In genomic region chr2:16707014-16707413, GRCh38 we compare ENCODE assay signal across 14 cellular contexts. TPM values are rescaled to one million over a fixed set of nuclear protein-coding genes. Genes with fewer than 3 reads are reported as not detected.
A peak's percentile ranks its signal among the peaks of the same experiment; 100 is the strongest.
DNase-seq lines count a peak whose midpoint lies in the region; ATAC-seq and TF ChIP-seq lines count a peak whose summit lies in the region.
"Had no signal": no experiment of that assay in that cellular context is flagged by ENCODE, and none has a peak within 500 bp of the region (broad histone marks: within the 10 kb centered on the region; RNA-seq: fewer than 3 reads in every experiment).

No MANE protein-coding gene starts in this region.

- H3K9me2 ChIP-seq in Loucy (replicated peaks; ENCODE audit: low read depth, low read length) = no peaks in the 10 kb centered on the region

- no peak overlapping the region for H2BK12ac ChIP-seq in trophoblast cell (ENCODE audit: low read length)

- H3K36me3 ChIP-seq in DND-41 (ENCODE audit: insufficient read depth, low read length) (no peaks in the 10 kb centered on the region), Loucy (ENCODE audit: insufficient read depth, low read length) (no peaks in the 10 kb centered on the region), trophoblast cell (ENCODE audit: control insufficient read depth in 1 of 2, insufficient read depth in 2 of 2, low read length in 2 of 2) (no peaks in the 10 kb centered on the region), lower lobe of right lung (no peaks in the 10 kb centered on the region)

- H3K4ac ChIP-seq in trophoblast cell (ENCODE audit: low read depth, low read length) = no peak overlapping the region

- no peak overlapping the region for H4K91ac ChIP-seq in trophoblast cell (ENCODE audit: low read depth, low read length)

- H2BK120ac ChIP-seq in trophoblast cell (ENCODE audit: insufficient read depth, low read length, poor library complexity) = no peak overlapping the region

- no peak overlapping the region for H3K18ac ChIP-seq in trophoblast cell (ENCODE audit: low read length)

- H3K4me3 ChIP-seq in DND-41 (ENCODE audit: low read depth in 1 of 2, low read length in 2 of 2) (no peak overlapping the region), Loucy (ENCODE audit: low read length, poor library complexity, severe bottlenecking) (no peak overlapping the region), trophoblast cell (ENCODE audit: low read depth, low read length) (no peak overlapping the region), lower lobe of right lung (no peak overlapping the region)
- H3K4me3 ChIP-seq: A549, GM23338 had no signal

- no peak overlapping the region for H4K12ac ChIP-seq in trophoblast cell (ENCODE audit: low read depth, low read length)

- H3K4me1 ChIP-seq in DND-41 (ENCODE audit: insufficient read depth, low read length) (no peaks in the 10 kb centered on the region), Loucy (ENCODE audit: insufficient read depth, low read length, poor library complexity, severe bottlenecking) (peaks cover 5% of the 10 kb centered on the region), trophoblast cell (ENCODE audit: control insufficient read depth in 1 of 2, insufficient read depth in 2 of 2, low read length in 2 of 2) (no peaks in the 10 kb centered on the region), lower lobe of right lung (no peaks in the 10 kb centered on the region)
- H3K4me1 ChIP-seq: A549 had no signal

- H4K8ac ChIP-seq in trophoblast cell (ENCODE audit: low read depth, low read length) = no peak overlapping the region

- no peak overlapping the region for H2BK5ac ChIP-seq in trophoblast cell (ENCODE audit: low read depth, low read length, poor library complexity)

- H3K27ac ChIP-seq in DND-41 (ENCODE audit: low read length) = no peak overlapping the region
- H3K27ac ChIP-seq in trophoblast cell (ENCODE audit: low read depth, low read length) = no peak overlapping the region
- no peak overlapping the region for H3K27ac ChIP-seq in lower lobe of right lung
- H3K27ac ChIP-seq: A549 had no signal

- no peaks in the 10 kb centered on the region for H3F3A ChIP-seq in Loucy (ENCODE audit: low read depth)

- H4K20me1 ChIP-seq in DND-41 (ENCODE audit: insufficient read depth, low read length) = no peaks in the 10 kb centered on the region
- H4K20me1 ChIP-seq in Loucy (ENCODE audit: insufficient read depth, low read length, poor library complexity, severe bottlenecking) = no peaks in the 10 kb centered on the region

- ATAC-seq in DND-41 (ENCODE audit: insufficient read depth, low read depth) (peak; percentile 58), lower lobe of right lung (no peak)
- ATAC-seq in activated CD4-positive, CD25-positive, alpha-beta regulatory T cell treated with anti-CD3 and anti-CD28 coated beads, Interleukin-2, amount 50 U/mL, for 24 hours = no peak
- ATAC-seq: A549, GM23338 had no signal

- H3K9me3 ChIP-seq in DND-41 (ENCODE audit: insufficient read depth, low read length, severe bottlenecking) = no peaks in the 10 kb centered on the region
- no peaks in the 10 kb centered on the region for H3K9me3 ChIP-seq in Loucy (ENCODE audit: insufficient read depth, low read depth, low read length)
- no peaks in the 10 kb centered on the region for H3K9me3 ChIP-seq in trophoblast cell (ENCODE audit: insufficient read depth, low read depth, low read length)
- no peaks in the 10 kb centered on the region for H3K9me3 ChIP-seq in lower lobe of right lung
- H3K9me3 ChIP-seq: A549 had no signal

- no peak overlapping the region for H2AFZ ChIP-seq in DND-41 (ENCODE audit: low read depth, low read length)
- no peak overlapping the region for H2AFZ ChIP-seq in Loucy (ENCODE audit: low read length)
- no peak overlapping the region for H2AFZ ChIP-seq in trophoblast cell (ENCODE audit: insufficient read depth, low read length, poor library complexity)
- H2AFZ ChIP-seq: GM23338 had no signal

- no peak overlapping the region for H3K14ac ChIP-seq in trophoblast cell (ENCODE audit: low read length)

- H3K9ac ChIP-seq in DND-41 (ENCODE audit: low read depth, low read length) = no peak overlapping the region
- H3K9ac ChIP-seq in Loucy (ENCODE audit: low read depth, low read length, poor library complexity, severe bottlenecking) = no peak overlapping the region
- no peak overlapping the region for H3K9ac ChIP-seq in trophoblast cell (ENCODE audit: low read length)

- H3K79me2 ChIP-seq in DND-41 (ENCODE audit: insufficient read depth, low read length) = no peaks in the 10 kb centered on the region
- H3K79me2 ChIP-seq in Loucy (ENCODE audit: insufficient read depth, low read length) = no peaks in the 10 kb centered on the region
- no peaks in the 10 kb centered on the region for H3K79me2 ChIP-seq in trophoblast cell (ENCODE audit: control insufficient read depth, insufficient read depth, low read length, poor library complexity)

- no peak overlapping the region for H3K23ac ChIP-seq in trophoblast cell (ENCODE audit: low read length)

- DNase-seq in DND-41 (peak; percentile 16), SW480 (ENCODE audit: low spot score) (peak; percentile 26), renal cortical epithelial cell (ENCODE audit: low read depth) (peak; percentile 14), trophoblast cell (no peak), DMS53 (lab: John Stamatoyannopoulos, UW) (no peak), lower lobe of right lung (no peak)
- DNase-seq: CD4-positive, CD25-positive, alpha-beta regulatory T cell; H7 had no signal

- TF ChIP-seq CTCF in DND-41 (IDR thresholded peaks at IDR 0.05; ENCODE audit: borderline replicate concordance, extremely low read depth, low read length, poor library complexity, severe bottlenecking) (no peak), Loucy (conservative IDR thresholded peaks at IDR 0.05; ENCODE audit: low read length) (no peak), lower lobe of right lung (IDR thresholded peaks at IDR 0.05) (no peak)

- H3K4me2 ChIP-seq in DND-41 (ENCODE audit: insufficient read depth, low read length) = no peak overlapping the region
- peak overlapping the region; percentile 16 for H3K4me2 ChIP-seq in Loucy (ENCODE audit: low read depth, low read length, poor library complexity, severe bottlenecking)
- no peak overlapping the region for H3K4me2 ChIP-seq in trophoblast cell (ENCODE audit: low read length)
- H3K4me2 ChIP-seq: A549, GM23338 had no signal

- no CpG with 5 or more reads among the region's 4 CpGs for whole genome bisulfite sequencing in trophoblast cell (ENCODE audit: extremely low coverage, insufficient coverage, insufficient read length)

- intact Hi-C loops in lower lobe of right lung (cut with DNase I) = no loop called here

- H2AK5ac ChIP-seq in trophoblast cell (ENCODE audit: low read length) = no peak overlapping the region

- H3K79me1 ChIP-seq in trophoblast cell (ENCODE audit: low read length) = no peaks in the 10 kb centered on the region

- H3K27me3 ChIP-seq in DND-41 (ENCODE audit: insufficient read depth, low read length, poor library complexity) = no peaks in the 10 kb centered on the region
- no peaks in the 10 kb centered on the region for H3K27me3 ChIP-seq in Loucy (ENCODE audit: insufficient read depth, low read length, poor library complexity, severe bottlenecking)
- H3K27me3 ChIP-seq in trophoblast cell (ENCODE audit: insufficient read depth, low read length) = no peaks in the 10 kb centered on the region
- H3K27me3 ChIP-seq in lower lobe of right lung (ENCODE audit: low read depth) = no peaks in the 10 kb centered on the region

RNA-seq across cellular contexts. Expression of gene CYRIA, which starts 41.4 kb away (rescaled TPM):
- total RNA-seq in renal cortical epithelial cell = 9.2 and 11.6 TPM in 2 replicates
- 98.2 and 109 TPM in 2 replicates for polyA plus RNA-seq in trophoblast cell (2013)
- total RNA-seq in lower lobe of right lung = 29.4 TPM
- total RNA-seq: CD4-positive, CD25-positive, alpha-beta regulatory T cell; G401 had no signal
- polyA plus RNA-seq: BJ had no signal

Comparison
In these comparisons a context has a peak if more than half of its experiments do, and no peak if none do; other contexts are left out.
1. DNase-seq: peak in DND-41 (single experiment), SW480 (single experiment) and renal cortical epithelial cell (single experiment); none in trophoblast cell (0 of 2), DMS53 (single experiment) and lower lobe of right lung (single experiment).